8 cellular contexts compared by ENCODE assay signal in genomic region chr2:65300134-65300771, GRCh38.
A peak's percentile ranks its signal among the peaks of the same experiment; 100 is the strongest.
DNase-seq lines count a peak whose midpoint lies in the region; ATAC-seq lines count a peak whose summit lies in the region.

No MANE protein-coding gene starts in this region.

- peaks cover 40% of the 10 kb centered on the region for H3K4me1 Mint-ChIP-seq in activated naive CD8-positive, alpha-beta T cell treated with anti-CD3 and anti-CD28 coated beads, Interleukin-2, amount 10 ng/mL, durations not matched to agents 7 days and 5 days
- peaks cover 52% of the 10 kb centered on the region for H3K4me1 Mint-ChIP-seq in stimulated activated effector memory CD8-positive, alpha-beta T cell treated with anti-CD3 and anti-CD28 coated beads, Interleukin-12 subunit alpha, Interleukin-12 subunit beta, amount 100 ng/mL, for 72 hours

- no peak overlapping the region for H3K4me3 ChIP-seq in right cardiac atrium (ENCODE audit: low read length)

- peak overlapping the region; percentile 94 for H3K27ac Mint-ChIP-seq in activated naive CD8-positive, alpha-beta T cell treated with anti-CD3 and anti-CD28 coated beads, Interleukin-2, amount 10 ng/mL, durations not matched to agents 7 days and 5 days
- H3K27ac Mint-ChIP-seq in stimulated activated effector memory CD8-positive, alpha-beta T cell treated with anti-CD3 and anti-CD28 coated beads, Interleukin-12 subunit alpha, Interleukin-12 subunit beta, amount 100 ng/mL, for 72 hours: peak overlapping the region; percentile 90

- H3K9me3 ChIP-seq in right cardiac atrium (ENCODE audit: control insufficient read depth, low read length): no peaks in the 10 kb centered on the region

- peak; percentile 37 for DNase-seq in GOT3 (lab: John Stamatoyannopoulos, UW)
- no peak for DNase-seq in activated naive CD8-positive, alpha-beta T cell treated with anti-CD3 and anti-CD28 coated beads, Interleukin-2, amount 10 ng/mL, durations not matched to agents 7 days and 5 days
- DNase-seq in right cardiac atrium: peak; percentile 87 to 94 (median 91)
- DNase-seq in stimulated activated effector memory CD8-positive, alpha-beta T cell treated with anti-CD3 and anti-CD28 coated beads, Interleukin-12 subunit alpha, Interleukin-12 subunit beta, amount 100 ng/mL, for 72 hours (ENCODE audit: low spot score in 2 of 2): no peak
- DNase-seq in germinal center (ENCODE audit: low spot score): no peak
- no peak for DNase-seq in SW 1271 (lab: John Stamatoyannopoulos, UW)
- DNase-seq in NCI-H1436 (lab: John Stamatoyannopoulos, UW): no peak

- H3K4me3 Mint-ChIP-seq in activated naive CD8-positive, alpha-beta T cell treated with anti-CD3 and anti-CD28 coated beads, Interleukin-2, amount 10 ng/mL, durations not matched to agents 7 days and 5 days: peak overlapping the region; percentile 84
- H3K4me3 Mint-ChIP-seq in stimulated activated effector memory CD8-positive, alpha-beta T cell treated with anti-CD3 and anti-CD28 coated beads, Interleukin-12 subunit alpha, Interleukin-12 subunit beta, amount 100 ng/mL, for 72 hours: peak overlapping the region; percentile 71

- H3K4me1 ChIP-seq in right cardiac atrium (ENCODE audit: control insufficient read depth, insufficient read depth, low read length): peaks cover 8% of the 10 kb centered on the region

- H3K27me3 ChIP-seq in right cardiac atrium (ENCODE audit: control insufficient read depth, insufficient read depth): no peaks in the 10 kb centered on the region

- peak overlapping the region; percentile 13 for H3K27ac ChIP-seq in right cardiac atrium (ENCODE audit: low read length)

- intact Hi-C loops in right cardiac atrium (cut with DNase I): no loop called here

- H3K36me3 Mint-ChIP-seq in activated naive CD8-positive, alpha-beta T cell treated with anti-CD3 and anti-CD28 coated beads, Interleukin-2, amount 10 ng/mL, durations not matched to agents 7 days and 5 days: peaks cover 3% of the 10 kb centered on the region
- H3K36me3 Mint-ChIP-seq in stimulated activated effector memory CD8-positive, alpha-beta T cell treated with anti-CD3 and anti-CD28 coated beads, Interleukin-12 subunit alpha, Interleukin-12 subunit beta, amount 100 ng/mL, for 72 hours: peaks cover 17% of the 10 kb centered on the region

- WGBS in right cardiac atrium: 38% methylated on average over 16 of the region's 16 CpGs

- H3K9me3 Mint-ChIP-seq in activated naive CD8-positive, alpha-beta T cell treated with anti-CD3 and anti-CD28 coated beads, Interleukin-2, amount 10 ng/mL, durations not matched to agents 7 days and 5 days: no peaks in the 10 kb centered on the region
- H3K9me3 Mint-ChIP-seq in stimulated activated effector memory CD8-positive, alpha-beta T cell treated with anti-CD3 and anti-CD28 coated beads, Interleukin-12 subunit alpha, Interleukin-12 subunit beta, amount 100 ng/mL, for 72 hours: no peaks in the 10 kb centered on the region

- POLR2A ChIA-PET in activated naive CD8-positive, alpha-beta T cell treated with anti-CD3 and anti-CD28 coated beads, Interleukin-2, amount 10 ng/mL, durations not matched to agents 7 days and 5 days (lab: Charles Lee): interaction anchor here (1.2 to 1.5 kb wide), 5 partner anchors 33 to 1712 kb away, joined by 3 to 8 read pairs (median 3); partner anchors contain the start of genes ACTR2, MDH1 and WDPCP

- ATAC-seq in activated naive CD8-positive, alpha-beta T cell treated with anti-CD3 and anti-CD28 coated beads, Interleukin-2, amount 10 ng/mL, durations not matched to agents 7 days and 5 days (ENCODE audit: low read depth): no peak
- ATAC-seq in right cardiac atrium: peak; percentile 95
- ATAC-seq in stimulated activated effector memory CD8-positive, alpha-beta T cell treated with anti-CD3 and anti-CD28 coated beads, Interleukin-12 subunit alpha, Interleukin-12 subunit beta, amount 100 ng/mL, for 72 hours: no peak
- ATAC-seq in GM21367 (IDR thresholded peaks at IDR 0.05; ENCODE audit: unreplicated experiment): no peak

- peaks cover 35% of the 10 kb centered on the region for H3K27me3 Mint-ChIP-seq in activated naive CD8-positive, alpha-beta T cell treated with anti-CD3 and anti-CD28 coated beads, Interleukin-2, amount 10 ng/mL, durations not matched to agents 7 days and 5 days

Comparison
In these comparisons a context has a peak if more than half of its experiments do, and no peak if none do; other contexts are left out.
1. DNase-seq: peak in GOT3 (single experiment) and right cardiac atrium (3 of 3); none in activated naive CD8-positive, alpha-beta T cell treated with anti-CD3 and anti-CD28 coated beads, Interleukin-2, amount 10 ng/mL, durations not matched to agents 7 days and 5 days (single experiment), stimulated activated effector memory CD8-positive, alpha-beta T cell treated with anti-CD3 and anti-CD28 coated beads, Interleukin-12 subunit alpha, Interleukin-12 subunit beta, amount 100 ng/mL, for 72 hours (0 of 2), germinal center (single experiment), SW 1271 (0 of 2) and NCI-H1436 (single experiment).
2. ATAC-seq: peak in right cardiac atrium (2 of 2); none in activated naive CD8-positive, alpha-beta T cell treated with anti-CD3 and anti-CD28 coated beads, Interleukin-2, amount 10 ng/mL, durations not matched to agents 7 days and 5 days (single experiment), stimulated activated effector memory CD8-positive, alpha-beta T cell treated with anti-CD3 and anti-CD28 coated beads, Interleukin-12 subunit alpha, Interleukin-12 subunit beta, amount 100 ng/mL, for 72 hours (single experiment) and GM21367 (single experiment).